Comparison of ENCODE assay signal across 1 cellular context in the genomic region with DNA sequence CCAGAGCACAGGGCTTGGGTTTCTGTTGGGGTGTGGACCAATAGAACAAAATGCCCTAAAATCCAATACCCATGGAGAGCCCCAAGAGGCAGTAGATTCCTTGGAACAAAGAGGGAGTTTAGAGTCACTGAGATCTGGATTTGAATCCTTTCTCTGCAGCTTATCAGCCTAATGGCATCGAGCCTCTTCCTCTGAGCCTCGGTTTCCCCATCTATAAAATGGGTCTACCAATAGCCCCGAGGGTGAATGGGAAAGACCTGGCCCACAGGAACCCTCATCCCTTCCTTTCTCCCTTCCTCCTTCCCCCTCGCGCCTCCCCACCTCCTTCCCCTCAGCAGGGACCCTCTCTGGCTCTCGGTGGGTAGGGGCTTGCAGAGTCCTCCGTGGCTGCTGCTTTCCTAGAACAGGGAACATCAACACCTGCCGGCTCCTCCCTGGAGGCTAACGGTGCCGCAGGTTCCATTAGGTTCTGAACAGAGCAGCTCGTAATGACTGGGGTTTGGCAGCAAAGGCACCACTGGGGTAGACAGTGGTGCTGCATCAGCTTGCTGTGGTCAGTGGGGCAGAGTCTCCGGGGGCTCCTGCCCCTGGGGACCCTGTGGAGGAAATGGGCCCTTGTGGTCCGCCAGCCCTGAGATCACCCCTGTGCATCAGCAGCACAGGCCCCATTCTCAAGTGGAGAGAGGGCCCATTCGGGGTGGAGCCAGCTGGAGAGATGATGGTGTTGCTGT.
TF ChIP-seq lines count a peak whose summit lies in the region.

No MANE protein-coding gene starts in this region.

TF ChIP-seq in K562, 482 proteins besides CTCF, POLR2A, EP300 and RAD21:
- TF ChIP-seq KLF6 (CRISPR knock-in tag; IDR thresholded peaks at IDR 0.05; ENCODE audit: borderline replicate concordance), result no peak
- TF ChIP-seq ZFP30 (CRISPR knock-in tag; IDR thresholded peaks at IDR 0.05; ENCODE audit: borderline replicate concordance), result no peak
- TF ChIP-seq SRSF9 (IDR thresholded peaks at IDR 0.05; ENCODE audit: borderline replicate concordance, low read depth, low read length), result no peak
- TF ChIP-seq ZNF696 (CRISPR knock-in tag; conservative IDR thresholded peaks at IDR 0.05), result no peak
- peak; percentile 79 for TF ChIP-seq RBM25 (IDR thresholded peaks at IDR 0.05; ENCODE audit: low read depth, low read length, severe bottlenecking)
- TF ChIP-seq ZNF699 (CRISPR knock-in tag; IDR thresholded peaks at IDR 0.05; ENCODE audit: insufficient replicate concordance), result no peak
- TF ChIP-seq, protein P1, sequence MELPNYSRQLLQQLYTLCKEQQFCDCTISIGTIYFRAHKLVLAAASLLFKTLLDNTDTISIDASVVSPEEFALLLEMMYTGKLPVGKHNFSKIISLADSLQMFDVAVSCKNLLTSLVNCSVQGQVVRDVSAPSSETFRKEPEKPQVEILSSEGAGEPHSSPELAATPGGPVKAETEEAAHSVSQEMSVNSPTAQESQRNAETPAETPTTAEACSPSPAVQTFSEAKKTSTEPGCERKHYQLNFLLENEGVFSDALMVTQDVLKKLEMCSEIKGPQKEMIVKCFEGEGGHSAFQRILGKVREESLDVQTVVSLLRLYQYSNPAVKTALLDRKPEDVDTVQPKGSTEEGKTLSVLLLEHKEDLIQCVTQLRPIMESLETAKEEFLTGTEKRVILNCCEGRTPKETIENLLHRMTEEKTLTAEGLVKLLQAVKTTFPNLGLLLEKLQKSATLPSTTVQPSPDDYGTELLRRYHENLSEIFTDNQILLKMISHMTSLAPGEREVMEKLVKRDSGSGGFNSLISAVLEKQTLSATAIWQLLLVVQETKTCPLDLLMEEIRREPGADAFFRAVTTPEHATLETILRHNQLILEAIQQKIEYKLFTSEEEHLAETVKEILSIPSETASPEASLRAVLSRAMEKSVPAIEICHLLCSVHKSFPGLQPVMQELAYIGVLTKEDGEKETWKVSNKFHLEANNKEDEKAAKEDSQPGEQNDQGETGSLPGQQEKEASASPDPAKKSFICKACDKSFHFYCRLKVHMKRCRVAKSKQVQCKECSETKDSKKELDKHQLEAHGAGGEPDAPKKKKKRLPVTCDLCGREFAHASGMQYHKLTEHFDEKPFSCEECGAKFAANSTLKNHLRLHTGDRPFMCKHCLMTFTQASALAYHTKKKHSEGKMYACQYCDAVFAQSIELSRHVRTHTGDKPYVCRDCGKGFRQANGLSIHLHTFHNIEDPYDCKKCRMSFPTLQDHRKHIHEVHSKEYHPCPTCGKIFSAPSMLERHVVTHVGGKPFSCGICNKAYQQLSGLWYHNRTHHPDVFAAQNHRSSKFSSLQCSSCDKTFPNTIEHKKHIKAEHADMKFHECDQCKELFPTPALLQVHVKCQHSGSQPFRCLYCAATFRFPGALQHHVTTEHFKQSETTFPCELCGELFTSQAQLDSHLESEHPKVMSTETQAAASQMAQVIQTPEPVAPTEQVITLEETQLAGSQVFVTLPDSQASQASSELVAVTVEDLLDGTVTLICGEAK (IDR thresholded peaks at IDR 0.05), result no peak
- TF ChIP-seq, protein P1 (CRISPR knock-in tag; IDR thresholded peaks at IDR 0.05), result no peak
- TF ChIP-seq RCOR1 (IDR thresholded peaks at IDR 0.05; ENCODE audit: borderline replicate concordance in 1 of 2, low read depth in 2 of 2, low read length in 2 of 2), result peak in 1 of 2 experiments; percentile 37; a peak in 1 of 4 replicates
- TF ChIP-seq BCOR (IDR thresholded peaks at IDR 0.05), result 0 out of 2 replicates have a peak, but pooled peaks have one; percentile 40
- TF ChIP-seq HDAC2 (IDR thresholded peaks at IDR 0.05), result 0 out of 2 replicates have a peak, but pooled peaks have one; percentile 15
- TF ChIP-seq, protein P2, sequence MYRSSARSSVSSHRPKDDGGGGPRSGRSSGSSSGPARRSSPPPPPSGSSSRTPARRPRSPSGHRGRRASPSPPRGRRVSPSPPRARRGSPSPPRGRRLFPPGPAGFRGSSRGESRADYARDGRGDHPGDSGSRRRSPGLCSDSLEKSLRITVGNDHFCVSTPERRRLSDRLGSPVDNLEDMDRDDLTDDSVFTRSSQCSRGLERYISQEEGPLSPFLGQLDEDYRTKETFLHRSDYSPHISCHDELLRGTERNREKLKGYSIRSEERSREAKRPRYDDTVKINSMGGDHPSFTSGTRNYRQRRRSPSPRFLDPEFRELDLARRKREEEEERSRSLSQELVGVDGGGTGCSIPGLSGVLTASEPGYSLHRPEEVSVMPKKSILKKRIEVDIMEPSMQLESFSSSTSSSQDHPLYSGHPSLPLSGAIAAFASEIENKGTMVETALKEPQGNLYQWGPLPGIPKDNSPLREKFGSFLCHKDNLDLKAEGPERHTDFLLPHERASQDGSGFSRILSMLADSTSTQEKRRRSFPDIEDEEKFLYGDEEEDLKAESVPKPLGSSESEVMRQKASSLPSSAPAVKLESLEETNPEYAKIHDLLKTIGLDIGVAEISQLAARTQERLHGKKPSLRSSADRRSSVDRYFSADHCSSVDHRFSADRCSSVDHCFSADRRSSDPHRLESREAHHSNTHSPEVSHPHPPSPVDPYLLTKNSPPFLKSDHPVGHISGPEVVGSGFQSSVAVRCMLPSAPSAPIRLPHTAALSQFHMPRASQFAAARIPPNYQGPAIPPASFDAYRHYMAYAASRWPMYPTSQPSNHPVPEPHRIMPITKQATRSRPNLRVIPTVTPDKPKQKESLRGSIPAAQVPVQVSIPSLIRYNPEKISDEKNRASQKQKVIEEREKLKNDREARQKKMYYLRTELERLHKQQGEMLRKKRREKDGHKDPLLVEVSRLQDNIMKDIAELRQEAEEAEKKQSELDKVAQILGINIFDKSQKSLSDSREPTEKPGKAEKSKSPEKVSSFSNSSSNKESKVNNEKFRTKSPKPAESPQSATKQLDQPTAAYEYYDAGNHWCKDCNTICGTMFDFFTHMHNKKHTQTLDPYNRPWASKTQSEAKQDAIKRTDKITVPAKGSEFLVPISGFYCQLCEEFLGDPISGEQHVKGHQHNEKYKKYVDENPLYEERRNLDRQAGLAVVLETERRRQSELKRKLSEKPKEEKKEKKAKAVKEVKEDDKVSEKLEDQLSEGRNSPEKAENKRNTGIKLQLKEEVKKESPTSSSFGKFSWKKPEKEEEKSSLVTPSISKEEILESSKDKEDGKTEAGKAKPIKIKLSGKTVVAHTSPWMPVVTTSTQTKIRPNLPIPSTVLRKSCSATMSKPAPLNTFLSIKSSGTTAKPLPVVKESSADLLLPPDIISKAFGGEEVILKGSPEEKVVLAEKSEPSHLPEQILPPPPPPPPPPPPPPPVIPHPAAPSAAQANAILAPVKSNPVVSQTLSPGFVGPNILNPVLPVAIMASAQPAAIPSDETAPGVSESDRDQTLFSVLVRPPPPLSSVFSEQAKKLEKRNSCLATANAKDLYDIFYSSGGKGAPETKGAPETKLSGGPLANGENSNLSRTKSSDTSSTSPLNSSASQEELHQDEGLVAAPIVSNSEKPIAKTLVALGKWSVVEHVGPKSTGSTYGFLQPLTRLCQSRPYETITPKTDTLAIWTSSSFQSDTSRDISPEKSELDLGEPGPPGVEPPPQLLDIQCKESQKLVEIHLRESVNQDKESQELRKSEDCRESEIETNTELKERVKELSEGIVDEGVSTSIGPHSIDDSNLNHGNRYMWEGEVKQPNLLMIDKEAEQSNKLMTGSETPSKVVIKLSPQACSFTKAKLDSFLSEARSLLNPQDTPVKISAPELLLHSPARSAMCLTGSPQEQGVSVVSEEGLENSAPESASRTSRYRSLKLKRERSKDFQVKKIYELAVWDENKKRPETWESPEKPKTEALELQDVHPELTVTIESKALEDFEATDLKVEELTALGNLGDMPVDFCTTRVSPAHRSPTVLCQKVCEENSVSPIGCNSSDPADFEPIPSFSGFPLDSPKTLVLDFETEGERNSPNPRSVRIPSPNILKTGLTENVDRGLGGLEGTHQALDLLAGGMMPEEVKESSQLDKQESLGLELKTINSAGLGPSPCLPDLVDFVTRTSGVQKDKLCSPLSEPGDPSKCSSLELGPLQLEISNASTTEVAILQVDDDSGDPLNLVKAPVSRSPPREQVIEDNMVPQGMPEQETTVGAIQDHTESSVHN (IDR thresholded peaks at IDR 0.05; ENCODE audit: borderline replicate concordance in 1 of 2, low read depth in 1 of 2), result no peak
